ENCODE assay signal across 21 cellular contexts in the genomic region with DNA sequence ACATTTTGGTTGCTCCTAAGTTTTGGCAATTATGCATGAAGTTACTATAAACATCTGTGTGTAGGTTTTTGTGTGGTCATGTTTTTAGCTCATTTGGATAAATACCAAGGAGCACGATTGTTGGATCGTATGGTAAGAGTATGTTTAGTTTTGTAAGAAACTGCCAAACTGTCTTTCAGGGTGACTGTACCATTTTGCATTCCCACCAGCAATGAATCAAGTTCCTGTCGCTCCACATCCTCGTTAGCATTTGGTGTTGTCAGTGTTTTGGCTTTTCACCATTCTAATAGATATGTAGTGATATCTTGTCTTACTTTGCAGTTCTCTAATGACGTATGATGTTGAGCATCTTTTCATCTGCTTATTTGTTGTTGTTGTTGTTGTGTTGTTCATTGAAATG.
"Had no signal": no experiment of that assay in that cellular context is flagged by ENCODE, and none has a peak within 500 bp of the region (broad histone marks: within the 10 kb centered on the region; RNA-seq: fewer than 3 reads in every experiment).

No MANE protein-coding gene starts in this region.

- H3K9me3 ChIP-seq: left lung, ovary, prostate gland, upper lobe of left lung had no signal

- H3K4me2 ChIP-seq: hepatocyte had no signal

- ATAC-seq: esophagus mucosa; naive thymus-derived CD8-positive, alpha-beta T cell; T-cell had no signal

- H3K27me3 ChIP-seq: hepatocyte, left lung, ovary, upper lobe of left lung had no signal

- H3K9me3 Mint-ChIP-seq: activated CD4-positive, alpha-beta memory T cell treated with anti-CD3 and anti-CD28 coated beads, Interleukin-2, amount 10 ng/mL, durations not matched to agents 7 days and 5 days; activated naive CD4-positive, alpha-beta T cell treated with anti-CD3 and anti-CD28 coated beads, Interleukin-2, amount 50 U/mL, for 24 hours; naive thymus-derived CD8-positive, alpha-beta T cell; T-cell had no signal

- H3K4me3 ChIP-seq: hepatocyte, left lung, lung, ovary, prostate gland, upper lobe of left lung had no signal

- H3K27ac ChIP-seq: hepatocyte, left lung, ovary, prostate gland, upper lobe of left lung had no signal

- H3K27ac Mint-ChIP-seq: activated CD4-positive, alpha-beta memory T cell treated with anti-CD3 and anti-CD28 coated beads, Interleukin-2, amount 10 ng/mL, durations not matched to agents 7 days and 5 days; T-cell had no signal

- H3K36me3 ChIP-seq: left lung, ovary, prostate gland, upper lobe of left lung had no signal

- H3K4me3 Mint-ChIP-seq: activated CD4-positive, alpha-beta memory T cell treated with anti-CD3 and anti-CD28 coated beads, Interleukin-2, amount 10 ng/mL, durations not matched to agents 7 days and 5 days; activated naive CD4-positive, alpha-beta T cell treated with anti-CD3 and anti-CD28 coated beads, Interleukin-2, amount 50 U/mL, for 24 hours; naive thymus-derived CD8-positive, alpha-beta T cell; T-cell had no signal

- H3K4me1 ChIP-seq: prostate gland had no signal

- DNase-seq: activated CD4-positive, alpha-beta memory T cell treated with anti-CD3 and anti-CD28 coated beads, Interleukin-2, amount 10 ng/mL, durations not matched to agents 7 days and 5 days; activated CD4-positive, alpha-beta T cell treated with anti-CD3 and anti-CD28 coated beads for 48 hours; activated CD4-positive, CD25-positive, alpha-beta regulatory T cell; activated effector memory CD4-positive, alpha-beta T cell treated with Interleukin-2 at 50 U/mL for 16 hours; central memory CD4-positive, alpha-beta T cell; dermis blood vessel endothelial cell; effector CD8-positive, alpha-beta T cell; foreskin melanocyte; kidney glomerular epithelial cell; left lung; naive thymus-derived CD8-positive, alpha-beta T cell; ovary; stimulated activated CD4-positive, alpha-beta T cell treated with anti-CD3 and anti-CD28 coated beads, Interleukin-4, amount 100 ng/mL, for 1 hour; stimulated activated naive CD4-positive, alpha-beta T cell treated with Interleukin-2 at 50 U/mL for 16 hours; T-cell; upper lobe of left lung had no signal

- H3K27me3 Mint-ChIP-seq: activated CD4-positive, alpha-beta memory T cell treated with anti-CD3 and anti-CD28 coated beads, Interleukin-2, amount 10 ng/mL, durations not matched to agents 7 days and 5 days; activated naive CD4-positive, alpha-beta T cell treated with anti-CD3 and anti-CD28 coated beads, Interleukin-2, amount 50 U/mL, for 24 hours; naive thymus-derived CD8-positive, alpha-beta T cell; T-cell had no signal

- H2AFZ ChIP-seq: hepatocyte had no signal
